Comparison of ENCODE assay signal across 19 cellular contexts in the genomic region with DNA sequence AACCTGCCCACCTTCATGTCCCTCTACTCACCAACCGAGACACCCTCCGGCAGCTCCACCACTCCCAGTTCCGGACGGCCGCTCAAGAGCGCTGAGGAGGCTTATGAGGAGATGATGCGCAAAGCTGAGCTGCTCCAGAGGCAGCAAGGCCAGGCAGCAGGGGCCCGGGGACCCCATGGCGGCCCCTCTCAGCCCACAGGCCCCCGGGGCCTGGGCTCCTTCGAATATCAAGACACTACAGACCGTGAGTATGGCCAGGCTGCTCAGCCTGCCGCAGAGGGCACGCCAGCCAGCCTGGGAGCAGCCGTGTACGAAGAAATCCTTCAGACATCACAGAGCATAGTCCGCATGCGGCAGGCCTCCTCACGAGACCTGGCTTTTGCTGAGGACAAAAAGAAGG. TPM values are rescaled to one million over a fixed set of nuclear protein-coding genes. Genes with fewer than 3 reads are reported as not detected.
DNase-seq lines count a peak whose midpoint lies in the region; ATAC-seq and TF ChIP-seq lines count a peak whose summit lies in the region.
"Had no signal": no experiment of that assay in that cellular context is flagged by ENCODE, and none has a peak within 500 bp of the region (broad histone marks: within the 10 kb centered on the region; RNA-seq: fewer than 3 reads in every experiment).

No MANE protein-coding gene starts in this region.

- no peak overlapping the region for H2AFZ ChIP-seq in osteoblast (ENCODE audit: low read length)
- H2AFZ ChIP-seq: GM23338 had no signal

- DNase-seq in Right ventricle myocardium inferior (ENCODE audit: missing footprints) (peak; percentile 45), right atrium auricular region (ENCODE audit: low spot score) (no peak), Caki2 (ENCODE audit: low read depth) (peak; percentile 10), left kidney (ENCODE audit: low read depth, low spot score) (peak; percentile 74), osteoblast (ENCODE audit: insufficient read length, low spot score, missing footprints) (peak; percentile 71), cerebellar nuclear complex (lab: John Stamatoyannopoulos, UW) (no peak), epidermal melanocyte (ENCODE audit: insufficient read length, low spot score) (no peak)
- DNase-seq: C1 segment of cervical spinal cord; CD4-positive, alpha-beta memory T cell; COR-L47; DMS153; DND-41; GDM1; HFFc6 had no signal

- peaks cover 0 to 5% of the 10 kb centered on the region in 2 donors for H3K4me1 ChIP-seq in right atrium auricular region
- H3K4me1 ChIP-seq in osteoblast (ENCODE audit: insufficient read depth, low read length): no peaks in the 10 kb centered on the region
- H3K4me1 ChIP-seq: HAP-1 had no signal

- H3K27ac ChIP-seq in right atrium auricular region: no peak overlapping the region
- H3K27ac ChIP-seq in osteoblast (ENCODE audit: low read depth, low read length): no peak overlapping the region
- H3K27ac ChIP-seq: 22Rv1 had no signal

- TF ChIP-seq CTCF in right atrium auricular region (IDR thresholded peaks at IDR 0.05) (no peak), osteoblast (IDR thresholded peaks at IDR 0.05; ENCODE audit: extremely low read depth, low read depth, low read length) (no peak)

- H3K79me2 ChIP-seq in osteoblast (ENCODE audit: insufficient read depth, low read length): no peaks in the 10 kb centered on the region

- H3K4me2 ChIP-seq in osteoblast (ENCODE audit: insufficient read depth, low read length): no peak overlapping the region
- H3K4me2 ChIP-seq: GM23338 had no signal

- H3K27me3 ChIP-seq in right atrium auricular region: no peaks in the 10 kb centered on the region
- H3K27me3 ChIP-seq in osteoblast (ENCODE audit: insufficient read depth, low read length): peaks cover 4% of the 10 kb centered on the region

- intact Hi-C loops in Right ventricle myocardium inferior (cut with DNase I): no loop called here

- no peaks in the 10 kb centered on the region for H3K36me3 ChIP-seq in right atrium auricular region
- H3K36me3 ChIP-seq in osteoblast (ENCODE audit: insufficient read depth, low read length): no peaks in the 10 kb centered on the region
- H3K36me3 ChIP-seq: HAP-1 had no signal

- no peak overlapping the region for H3K4me3 ChIP-seq in right atrium auricular region
- H3K4me3 ChIP-seq in osteoblast (ENCODE audit: insufficient read depth, low read length): no peak overlapping the region
- H3K4me3 ChIP-seq: GM12878, GM23338, HAP-1 had no signal

- no peaks in the 10 kb centered on the region for H4K20me1 ChIP-seq in osteoblast (ENCODE audit: insufficient read depth, low read length)

- ATAC-seq in Right ventricle myocardium inferior (no peak), GM21717 (IDR thresholded peaks at IDR 0.05; ENCODE audit: unreplicated experiment) (no peak)
- ATAC-seq: GM12878, GM23338 had no signal

- in situ Hi-C loops in Caki2 (cut with HindIII; ENCODE audit: low pct_unique_long_range_greater_than_20kb, low sequenced_read_pairs): no loop called here

- H3K9me3 ChIP-seq in right atrium auricular region: no peaks in the 10 kb centered on the region
- no peaks in the 10 kb centered on the region for H3K9me3 ChIP-seq in osteoblast (ENCODE audit: low read depth, low read length)
- H3K9me3 ChIP-seq: HAP-1 had no signal

RNA-seq across cellular contexts. Expression of gene APEH, which starts 21.1 kb away (rescaled TPM):
- 99.5 TPM for total RNA-seq in Right ventricle myocardium inferior
- 10 to 100 TPM; 61.1 to 67.5 TPM for total RNA-seq in right atrium auricular region
- 122 and 164 TPM in 2 replicates for total RNA-seq in Caki2 (2014; rRNA removed; shearing (Covaris generic); ENCODE audit: low replicate concordance)
- 98.8 and 101 TPM in 2 replicates for total RNA-seq in osteoblast

RNA-seq across cellular contexts. Expression of gene MST1, which starts 36.3 kb away (rescaled TPM):
- total RNA-seq in Right ventricle myocardium inferior (4.6 TPM), right atrium auricular region (1 to 10 TPM; 3.9 to 8.0 TPM), osteoblast (6.5 and 6.9 TPM in 2 replicates)
- 1.7 TPM in 2 replicates for total RNA-seq in Caki2 (2014; rRNA removed; shearing (Covaris generic); ENCODE audit: low replicate concordance)

RNA-seq across cellular contexts. Expression of gene RNF123, which starts 36.3 kb away (rescaled TPM):
- total RNA-seq in Right ventricle myocardium inferior (46.1 TPM), right atrium auricular region (10 to 100 TPM; 29.1 to 29.8 TPM), osteoblast (25.0 and 33.3 TPM in 2 replicates)
- 14.3 and 14.6 TPM in 2 replicates for total RNA-seq in Caki2 (2014; rRNA removed; shearing (Covaris generic); ENCODE audit: low replicate concordance)

Comparison
In these comparisons a context has a peak if more than half of its experiments do, and no peak if none do; other contexts are left out.
1. DNase-seq: peak in Right ventricle myocardium inferior (single experiment), Caki2 (single experiment), left kidney (single experiment) and osteoblast (single experiment); none in right atrium auricular region (single experiment), cerebellar nuclear complex (0 of 2) and epidermal melanocyte (single experiment).